Comparison of ENCODE assay signal across 20 cellular contexts in genomic region chr9:23636199-23636598, GRCh38.
"Had no signal": no experiment of that assay in that cellular context is flagged by ENCODE, and none has a peak within 500 bp of the region (broad histone marks: within the 10 kb centered on the region; RNA-seq: fewer than 3 reads in every experiment).

No MANE protein-coding gene starts in this region.

- H2AFZ ChIP-seq: PC-9 had no signal

- H3K36me3 ChIP-seq: colonic mucosa, WERI-Rb-1 had no signal

- H3K4me2 ChIP-seq: PC-9 had no signal

- ATAC-seq: activated CD4-positive, alpha-beta T cell treated with anti-CD3 and anti-CD28 coated beads for 36 hours; activated T-cell treated with anti-CD3 and anti-CD28 coated beads, Interleukin-2, amount 50 U/mL, for 72 hours had no signal

- H3K4me3 ChIP-seq: colonic mucosa, PC-9 had no signal

- H3K9me3 ChIP-seq: colonic mucosa had no signal

- H3K4me1 ChIP-seq: colonic mucosa had no signal

- DNase-seq: activated CD4-positive, alpha-beta memory T cell treated with anti-CD3 and anti-CD28 coated beads, Interleukin-2, amount 10 ng/mL, durations not matched to agents 7 days and 5 days; activated CD4-positive, alpha-beta T cell treated with anti-CD3 and anti-CD28 coated beads for 36 hours; activated CD4-positive, alpha-beta T cell treated with anti-CD3 and anti-CD28 coated beads, Interleukin-2, amount 50 U/mL, for 1 hour; activated gamma-delta T cell treated with Interleukin-2 at 50 U/mL for 16 hours; activated naive CD4-positive, alpha-beta T cell treated with anti-CD3 and anti-CD28 coated beads, Interleukin-2, amount 10 ng/mL, durations not matched to agents 7 days and 5 days; activated naive CD8-positive, alpha-beta T cell treated with anti-CD3 and anti-CD28 coated beads for 36 hours; activated T-cell treated with anti-CD3 and anti-CD28 coated beads, Interleukin-2, amount 50 U/mL, for 72 hours; cerebellar nuclear complex; colonic mucosa; NCI-H1105; NCI-H1436 treated with DMSO at 0.1 percent for 48 hours; NCI-H187; NCI-H2081 treated with DMSO at 0.1 percent for 48 hours; NCI-H446; NCI-H524; NCI-H774; PC-9; SIG-M5; T-helper 1 cell; WERI-Rb-1 had no signal

- H3K27ac ChIP-seq: colonic mucosa, PC-9, WERI-Rb-1 had no signal

- H3K27me3 ChIP-seq: colonic mucosa had no signal
